Comparison of ENCODE assay signal across 24 cellular contexts in the genomic region with DNA sequence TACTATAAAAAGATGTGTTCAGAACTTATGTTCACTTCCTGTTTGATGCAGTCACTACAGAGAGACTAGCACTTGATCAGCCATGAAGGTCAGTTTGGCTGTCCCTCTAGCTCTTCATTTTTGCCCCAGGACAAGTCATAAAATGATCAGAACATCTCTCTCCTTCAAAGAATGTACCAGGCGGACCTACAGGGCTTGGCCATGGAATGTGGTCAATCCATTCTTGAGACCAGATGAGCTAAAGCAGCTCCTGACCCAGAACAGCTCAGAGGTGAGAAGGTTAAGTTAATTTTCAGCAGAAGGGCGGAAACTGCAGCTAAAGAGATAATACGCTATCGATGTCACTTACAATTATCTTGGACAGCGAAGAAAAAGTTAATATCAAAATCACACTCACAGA. TPM values are rescaled to one million over a fixed set of nuclear protein-coding genes. Genes with fewer than 3 reads are reported as not detected.
A peak's percentile ranks its signal among the peaks of the same experiment; 100 is the strongest.
DNase-seq lines count a peak whose midpoint lies in the region; ATAC-seq, FAIRE-seq and TF ChIP-seq lines count a peak whose summit lies in the region.
"Had no signal": no experiment of that assay in that cellular context is flagged by ENCODE, and none has a peak within 500 bp of the region (broad histone marks: within the 10 kb centered on the region; RNA-seq: fewer than 3 reads in every experiment).

No MANE protein-coding gene starts in this region.

- H3K4me3 ChIP-seq in A549 = no peak overlapping the region
- H3K4me3 ChIP-seq in Loucy (ENCODE audit: low read length, poor library complexity, severe bottlenecking) = no peak overlapping the region
- H3K4me3 ChIP-seq in neural progenitor cell = no peak overlapping the region
- no peak overlapping the region for H3K4me3 ChIP-seq in tibial nerve
- H3K4me3 ChIP-seq: BLaER1 treated with 17β-estradiol and CSF1 and Interleukin-3, amounts not matched to agents 10 nM and 100 nM; GM12878; GM23248 had no signal

- DNase-seq in A549 (ENCODE audit: low read depth in 1 of 2, low spot score in 1 of 2) (no peak), neural progenitor cell (ENCODE audit: low spot score) (no peak), glomerular visceral epithelial cell (ENCODE audit: extremely low spot score) (no peak), tibial nerve (ENCODE audit: low spot score in 2 of 2) (no peak)
- no peak for DNase-seq in activated naive CD8-positive, alpha-beta T cell treated with anti-CD3 and anti-CD28 coated beads, Interleukin-2, amount 50 U/mL, for 24 hours
- DNase-seq: ACHN; AML-193; BE2C; CD4-positive, alpha-beta T cell; CD8-positive, alpha-beta memory T cell; DMS153; DND-41; GDM1; GM23248; H7; HCEC 1CT had no signal

- TF ChIP-seq CTCF in A549 (IDR thresholded peaks at IDR 0.05) (no peak), Loucy (conservative IDR thresholded peaks at IDR 0.05; ENCODE audit: low read length) (no peak), neural progenitor cell (IDR thresholded peaks at IDR 0.05) (no peak), tibial nerve (IDR thresholded peaks at IDR 0.05) (no peak)

- H3K36me3 ChIP-seq in Loucy (ENCODE audit: insufficient read depth, low read length) = no peaks in the 10 kb centered on the region
- no peaks in the 10 kb centered on the region for H3K36me3 ChIP-seq in neural progenitor cell
- H3K36me3 ChIP-seq in tibial nerve = no peaks in the 10 kb centered on the region
- H3K36me3 ChIP-seq: BE2C; BLaER1 treated with 17β-estradiol and CSF1 and Interleukin-3, amounts not matched to agents 10 nM and 100 nM had no signal

- H3K4me3 Mint-ChIP-seq in neural progenitor cell = no peak overlapping the region
- no peak overlapping the region for H3K4me3 Mint-ChIP-seq in activated naive CD8-positive, alpha-beta T cell treated with anti-CD3 and anti-CD28 coated beads, Interleukin-2, amount 50 U/mL, for 24 hours
- H3K4me3 Mint-ChIP-seq: CD14-positive monocyte; CD4-positive, alpha-beta T cell; CD8-positive, alpha-beta memory T cell had no signal

- H3K4me2 ChIP-seq in A549 (no peak overlapping the region), Loucy (ENCODE audit: low read depth, low read length, poor library complexity, severe bottlenecking) (no peak overlapping the region), neural progenitor cell (no peak overlapping the region)
- H3K4me2 ChIP-seq: BLaER1 treated with 17β-estradiol and CSF1 and Interleukin-3, amounts not matched to agents 10 nM and 100 nM had no signal

- H3K27ac ChIP-seq in A549 (no peak overlapping the region), neural progenitor cell (no peak overlapping the region), tibial nerve (no peak overlapping the region)
- H3K27ac ChIP-seq: 22Rv1; BLaER1 treated with 17β-estradiol and CSF1 and Interleukin-3, amounts not matched to agents 10 nM and 100 nM; GM23248 had no signal

- H3K9me3 ChIP-seq in A549 (no peaks in the 10 kb centered on the region), Loucy (ENCODE audit: insufficient read depth, low read depth, low read length) (no peaks in the 10 kb centered on the region), neural progenitor cell (ENCODE audit: low read depth) (no peaks in the 10 kb centered on the region), tibial nerve (no peaks in the 10 kb centered on the region)
- H3K9me3 ChIP-seq: BE2C; BLaER1 treated with 17β-estradiol and CSF1 and Interleukin-3, amounts not matched to agents 10 nM and 100 nM had no signal

- no peak for ATAC-seq in A549
- no peak for ATAC-seq in activated naive CD8-positive, alpha-beta T cell treated with anti-CD3 and anti-CD28 coated beads, Interleukin-2, amount 50 U/mL, for 24 hours
- ATAC-seq: GM12878 had no signal

- no peaks in the 10 kb centered on the region for H3K4me1 Mint-ChIP-seq in neural progenitor cell
- no peaks in the 10 kb centered on the region for H3K4me1 Mint-ChIP-seq in activated naive CD8-positive, alpha-beta T cell treated with anti-CD3 and anti-CD28 coated beads, Interleukin-2, amount 50 U/mL, for 24 hours
- H3K4me1 Mint-ChIP-seq: CD14-positive monocyte; CD8-positive, alpha-beta memory T cell had no signal

- H3K79me2 ChIP-seq in Loucy (ENCODE audit: insufficient read depth, low read length) (no peaks in the 10 kb centered on the region), neural progenitor cell (ENCODE audit: low read depth) (no peaks in the 10 kb centered on the region)

- 64% methylated on average over 5 of the region's 5 CpGs for WGBS in A549 (ENCODE audit: missing lambda C conversion rate)
- WGBS in tibial nerve, 2 donors = 84 to 89% methylated on average over 5 of the region's 5 CpGs

- peaks cover 2% of the 10 kb centered on the region for H3K27me3 Mint-ChIP-seq in neural progenitor cell (ENCODE audit: insufficient read depth, low read depth)
- H3K27me3 Mint-ChIP-seq in activated naive CD8-positive, alpha-beta T cell treated with anti-CD3 and anti-CD28 coated beads, Interleukin-2, amount 50 U/mL, for 24 hours = no peaks in the 10 kb centered on the region
- H3K27me3 Mint-ChIP-seq: CD4-positive, alpha-beta T cell had no signal

- TF ChIP-seq POLR2A in A549 (IDR thresholded peaks at IDR 0.05; ENCODE audit: low read length) (no peak), tibial nerve (IDR thresholded peaks at IDR 0.05) (no peak)

- TF ChIP-seq EP300 in A549 (IDR thresholded peaks at IDR 0.05) (no peak), tibial nerve (IDR thresholded peaks at IDR 0.05) (no peak)

- peak overlapping the region; percentile 27; the same call in 1 of the 2 replicates for H2AFZ ChIP-seq in Loucy (ENCODE audit: low read length)
- H2AFZ ChIP-seq in neural progenitor cell (replicated peaks) = no peak overlapping the region
- H2AFZ ChIP-seq: GM23248 had no signal

- no peaks in the 10 kb centered on the region for H3K9me2 ChIP-seq in Loucy (replicated peaks; ENCODE audit: low read depth, low read length)

- peaks cover 3% of the 10 kb centered on the region for H3K36me3 Mint-ChIP-seq in neural progenitor cell
- no peaks in the 10 kb centered on the region for H3K36me3 Mint-ChIP-seq in activated naive CD8-positive, alpha-beta T cell treated with anti-CD3 and anti-CD28 coated beads, Interleukin-2, amount 50 U/mL, for 24 hours (ENCODE audit: low read depth)
- H3K36me3 Mint-ChIP-seq: CD14-positive monocyte had no signal

- POLR2A ChIA-PET in A549 (lab: Yijun Ruan, JAX) = no interaction called here

- no peaks in the 10 kb centered on the region for H3K4me1 ChIP-seq in A549
- H3K4me1 ChIP-seq in Loucy (ENCODE audit: insufficient read depth, low read length, poor library complexity, severe bottlenecking) = peaks cover 18% of the 10 kb centered on the region
- no peaks in the 10 kb centered on the region for H3K4me1 ChIP-seq in neural progenitor cell
- H3K4me1 ChIP-seq in tibial nerve = no peaks in the 10 kb centered on the region
- H3K4me1 ChIP-seq: BE2C; BLaER1 treated with 17β-estradiol and CSF1 and Interleukin-3, amounts not matched to agents 10 nM and 100 nM had no signal

- CTCF ChIA-PET in A549 (lab: Yijun Ruan, JAX) = interaction anchor here (0.6 kb wide), 1 partner anchor 358 kb away, joined by 5 read pairs; no protein-coding TSS in a partner anchor

- H3K9me3 Mint-ChIP-seq in neural progenitor cell = peaks cover 7% of the 10 kb centered on the region
- H3K9me3 Mint-ChIP-seq in activated naive CD8-positive, alpha-beta T cell treated with anti-CD3 and anti-CD28 coated beads, Interleukin-2, amount 50 U/mL, for 24 hours = no peaks in the 10 kb centered on the region
- H3K9me3 Mint-ChIP-seq: CD4-positive, alpha-beta T cell had no signal

- no peak for TF ChIP-seq RAD21 in A549 (conservative IDR thresholded peaks at IDR 0.05 in 1 of 2, IDR thresholded peaks at IDR 0.05 in 1 of 2)

- H3K9ac ChIP-seq in Loucy (ENCODE audit: low read depth, low read length, poor library complexity, severe bottlenecking) (no peak overlapping the region), neural progenitor cell (no peak overlapping the region)
- H3K9ac ChIP-seq: BLaER1 treated with 17β-estradiol and CSF1 and Interleukin-3, amounts not matched to agents 10 nM and 100 nM; GM23248 had no signal

- no peaks in the 10 kb centered on the region for H3K27me3 ChIP-seq in Loucy (ENCODE audit: insufficient read depth, low read length, poor library complexity, severe bottlenecking)
- H3K27me3 ChIP-seq in neural progenitor cell = no peaks in the 10 kb centered on the region
- H3K27me3 ChIP-seq in tibial nerve = no peaks in the 10 kb centered on the region
- H3K27me3 ChIP-seq: BE2C; BLaER1 treated with 17β-estradiol and CSF1 and Interleukin-3, amounts not matched to agents 10 nM and 100 nM had no signal

- H3F3A ChIP-seq in Loucy (ENCODE audit: low read depth) (no peaks in the 10 kb centered on the region), neural progenitor cell (ENCODE audit: low read depth) (no peaks in the 10 kb centered on the region)

- H3K27ac Mint-ChIP-seq in neural progenitor cell = peak overlapping the region; percentile 6
- H3K27ac Mint-ChIP-seq in activated naive CD8-positive, alpha-beta T cell treated with anti-CD3 and anti-CD28 coated beads, Interleukin-2, amount 50 U/mL, for 24 hours = no peak overlapping the region
- H3K27ac Mint-ChIP-seq: CD14-positive monocyte; CD4-positive, alpha-beta T cell; CD8-positive, alpha-beta memory T cell had no signal

- H4K20me1 ChIP-seq in Loucy (ENCODE audit: insufficient read depth, low read length, poor library complexity, severe bottlenecking) = no peaks in the 10 kb centered on the region
- H4K20me1 ChIP-seq in neural progenitor cell (ENCODE audit: low read depth) = no peaks in the 10 kb centered on the region
- H4K20me1 ChIP-seq: BLaER1 treated with 17β-estradiol and CSF1 and Interleukin-3, amounts not matched to agents 10 nM and 100 nM had no signal

- FAIRE-seq in A549 (lab: Jason Lieb, UNC) = peak; percentile 76
- FAIRE-seq: A204.1, GM12878, GM19239, H1 had no signal

TF ChIP-seq in A549, 52 proteins besides CTCF, POLR2A, EP300 and RAD21 (continues in another document):
- TF ChIP-seq, protein P1, sequence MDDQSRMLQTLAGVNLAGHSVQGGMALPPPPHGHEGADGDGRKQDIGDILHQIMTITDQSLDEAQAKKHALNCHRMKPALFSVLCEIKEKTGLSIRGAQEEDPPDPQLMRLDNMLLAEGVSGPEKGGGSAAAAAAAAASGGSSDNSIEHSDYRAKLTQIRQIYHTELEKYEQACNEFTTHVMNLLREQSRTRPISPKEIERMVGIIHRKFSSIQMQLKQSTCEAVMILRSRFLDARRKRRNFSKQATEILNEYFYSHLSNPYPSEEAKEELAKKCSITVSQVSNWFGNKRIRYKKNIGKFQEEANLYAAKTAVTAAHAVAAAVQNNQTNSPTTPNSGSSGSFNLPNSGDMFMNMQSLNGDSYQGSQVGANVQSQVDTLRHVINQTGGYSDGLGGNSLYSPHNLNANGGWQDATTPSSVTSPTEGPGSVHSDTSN (IDR thresholded peaks at IDR 0.05) = no peak
- no peak for TF ChIP-seq NPAS2 (CRISPR knock-in tag; IDR thresholded peaks at IDR 0.05; ENCODE audit: borderline replicate concordance)
- no peak for TF ChIP-seq HOXB5 (CRISPR knock-in tag; IDR thresholded peaks at IDR 0.05)

RNA-seq across cellular contexts. Expression of gene TAB3, which starts 49.2 kb away (rescaled TPM):
- polyA plus RNA-seq in A549 (2011; rRNA removed) (17.7 and 18.6 TPM in 2 replicates), A549 (2017; fragmentation: RNase III; extraction: RNeasy Plus Mini Kit Qiagen cat#74134 plus additional on column Dnase treatment) (11.2 to 12.2 TPM (median 11.3 TPM) in 3 replicates)
- polyA plus RNA-seq in A549 (2012; cell fraction: cytosol; rRNA removed) = 5.3 and 7.7 TPM in 2 replicates
- polyA plus RNA-seq in A549 (2012; cell fraction: nucleus; rRNA removed) = 5.0 and 7.9 TPM in 2 replicates
- polyA minus RNA-seq in A549 (2011; rRNA and poly(A)+ RNA removed) = 12.1 and 17.5 TPM in 2 replicates
- total RNA-seq in neural progenitor cell (ENCODE audit: low replicate concordance) (20.0 and 28.0 TPM in 2 replicates), tibial nerve (10 to 100 TPM; 15.6 to 32.9 (median 30.3) TPM)
